Comparison of ENCODE assay signal across 28 cellular contexts in genomic region chr1:27952147-27952546, GRCh38. TPM values are rescaled to one million over a fixed set of nuclear protein-coding genes. Genes with fewer than 3 reads are reported as not detected.
"Had no signal": no experiment of that assay in that cellular context is flagged by ENCODE, and none has a peak within 500 bp of the region (broad histone marks: within the 10 kb centered on the region; RNA-seq: fewer than 3 reads in every experiment).

No MANE protein-coding gene starts in this region.

- FAIRE-seq: TTC549 had no signal

- H3K9me3 ChIP-seq: adrenal gland, ascending aorta, esophagus muscularis mucosa, heart left ventricle, left ventricle myocardium inferior, tibial nerve had no signal

- H3K4me3 ChIP-seq: adrenal gland, ascending aorta, cardiac muscle cell, esophagus muscularis mucosa, heart left ventricle, left ventricle myocardium inferior, neural progenitor cell, tibial nerve had no signal

- H3K36me3 ChIP-seq: adrenal gland, ascending aorta, cardiac muscle cell, esophagus muscularis mucosa, heart left ventricle, left ventricle myocardium inferior, neural progenitor cell, tibial nerve, WERI-Rb-1 had no signal

- ATAC-seq: foreskin keratinocyte; natural killer cell; stimulated activated naive B cell treated with anti-CD40 and anti-IgM and Interleukin-4, amounts not matched to agents 10 μg/mL and 1 μg/mL and 100 μg/mL, for 72 hours had no signal

- H3K27me3 ChIP-seq: adrenal gland, ascending aorta, cardiac muscle cell, esophagus muscularis mucosa, heart left ventricle, neural progenitor cell, tibial nerve had no signal

- H3K4me1 ChIP-seq: adrenal gland, ascending aorta, esophagus muscularis mucosa, foreskin keratinocyte, heart left ventricle, tibial nerve had no signal

- DNase-seq: activated CD4-positive, alpha-beta memory T cell treated with anti-CD3 and anti-CD28 coated beads for 36 hours; activated CD4-positive, alpha-beta T cell treated with anti-CD3 and anti-CD28 coated beads, Interleukin-2, amount 10 ng/mL, durations not matched to agents 24 days and 14 days; activated CD4-positive, CD25-positive, alpha-beta regulatory T cell treated with anti-CD3 and anti-CD28 coated beads, Interleukin-2, amount 50 U/mL, for 72 hours; activated CD8-positive, alpha-beta memory T cell treated with anti-CD3 and anti-CD28 coated beads, Interleukin-2, amount 50 U/mL, for 4 hours; activated effector memory CD4-positive, alpha-beta T cell treated with anti-CD3 and anti-CD28 coated beads, Interleukin-2, amount 50 U/mL, for 16 hours; activated naive CD4-positive, alpha-beta T cell treated with anti-CD3 and anti-CD28 coated beads for 36 hours; activated naive CD8-positive, alpha-beta T cell treated with anti-CD3 and anti-CD28 coated beads for 36 hours; activated T-cell treated with anti-CD3 and anti-CD28 coated beads, Interleukin-2, amount 50 U/mL, for 1 hour; adrenal gland; endodermal cell; foreskin keratinocyte; heart left ventricle; hypothalamus; left ventricle myocardium inferior; natural killer cell; stimulated activated CD4-positive, alpha-beta T cell treated with anti-CD3 and anti-CD28 coated beads, Interleukin-15, amount 100 ng/mL, for 24 hours; stimulated activated CD4-positive, alpha-beta T cell treated with anti-CD3 and anti-CD28 coated beads, Interleukin-2, amount 100 ng/mL, for 24 hours; stimulated activated naive B cell treated with anti-CD40 and anti-IgM and Interleukin-4, amounts not matched to agents 10 μg/mL and 1 μg/mL and 100 μg/mL, for 72 hours; SW 1271; T-helper 9 cell; WERI-Rb-1 had no signal

- H3K27ac ChIP-seq: ascending aorta, cardiac muscle cell, esophagus muscularis mucosa, foreskin keratinocyte, heart left ventricle, left ventricle myocardium inferior, neural progenitor cell, tibial nerve, WERI-Rb-1 had no signal

RNA-seq across cellular contexts. Expression of gene SMPDL3B, which starts 17.3 kb away (rescaled TPM):
- total RNA-seq: adrenal gland, ascending aorta, left ventricle myocardium inferior, osteocyte, tibial nerve had no signal
